9 cellular contexts compared by ENCODE assay signal in genomic region chr4:114040319-114041116, GRCh38.
A peak's percentile ranks its signal among the peaks of the same experiment; 100 is the strongest.
DNase-seq lines count a peak whose midpoint lies in the region; ATAC-seq lines count a peak whose summit lies in the region.
"Had no signal": no experiment of that assay in that cellular context is flagged by ENCODE, and none has a peak within 500 bp of the region (broad histone marks: within the 10 kb centered on the region; RNA-seq: fewer than 3 reads in every experiment).

No MANE protein-coding gene starts in this region.

- H3K4me2 ChIP-seq in mesendoderm (ENCODE audit: low read length), result no peak overlapping the region

- H3K4ac ChIP-seq in mesendoderm (ENCODE audit: low read depth, low read length), result no peak overlapping the region

- H3K23ac ChIP-seq in mesendoderm (ENCODE audit: low read length), result no peak overlapping the region

- H2BK5ac ChIP-seq in mesendoderm (ENCODE audit: low read length), result no peak overlapping the region

- H3K4me3 ChIP-seq in mesendoderm (ENCODE audit: low read length), result no peak overlapping the region
- H3K4me3 ChIP-seq in H7 (ENCODE audit: insufficient read depth, low read depth, low read length), result no peak overlapping the region
- H3K4me3 ChIP-seq: uterus had no signal

- H3K79me2 ChIP-seq in mesendoderm (ENCODE audit: control insufficient read depth, insufficient read depth, low read length), result no peaks in the 10 kb centered on the region

- no peak overlapping the region for H4K5ac ChIP-seq in mesendoderm (ENCODE audit: low read length)

- H3K79me1 ChIP-seq in mesendoderm (ENCODE audit: low read length), result no peaks in the 10 kb centered on the region

- H3K9me3 ChIP-seq in KOPT-K1 (ENCODE audit: insufficient read depth, low read length, poor library complexity, severe bottlenecking), result no peaks in the 10 kb centered on the region
- H3K9me3 ChIP-seq: uterus had no signal

- no peak overlapping the region for H2BK120ac ChIP-seq in mesendoderm (ENCODE audit: low read depth, low read length)

- no peaks in the 10 kb centered on the region for H3K4me1 ChIP-seq in mesendoderm (ENCODE audit: control insufficient read depth, low read depth, low read length)
- H3K4me1 ChIP-seq: uterus had no signal

- no peak overlapping the region for H4K8ac ChIP-seq in mesendoderm (ENCODE audit: low read depth, low read length)

- DNase-seq in mesendoderm, result peak; percentile 15
- no peak for DNase-seq in H7
- no peak for DNase-seq in iPS-NIHi11 (ENCODE audit: low spot score)
- no peak for DNase-seq in pons (ENCODE audit: low spot score)
- DNase-seq in RKO (ENCODE audit: low spot score), result no peak
- DNase-seq: uterus had no signal

- H3K18ac ChIP-seq in mesendoderm (ENCODE audit: low read length), result no peak overlapping the region

- no peak overlapping the region for H2AK5ac ChIP-seq in mesendoderm (ENCODE audit: low read length)

- H3K27ac ChIP-seq in KOPT-K1 (ENCODE audit: low read depth, low read length, poor library complexity, severe bottlenecking), result peak overlapping the region; percentile 39
- no peak overlapping the region for H3K27ac ChIP-seq in mesendoderm (ENCODE audit: low read depth, low read length)
- H3K27ac ChIP-seq: uterus had no signal

- no peak overlapping the region for H3K9ac ChIP-seq in mesendoderm (ENCODE audit: low read length)

- H3K56ac ChIP-seq in mesendoderm (ENCODE audit: low read length), result no peak overlapping the region

- H2BK15ac ChIP-seq in mesendoderm (replicated peaks; ENCODE audit: low read depth), result no peak overlapping the region

- no CpG with 5 or more reads among the region's 3 CpGs for WGBS in mesendoderm (ENCODE audit: extremely low coverage, insufficient coverage, low lambda C conversion rate)

- H3K36me3 ChIP-seq in KOPT-K1 (ENCODE audit: insufficient read depth, low read length) (no peaks in the 10 kb centered on the region), mesendoderm (ENCODE audit: control insufficient read depth, insufficient read depth, low read length) (no peaks in the 10 kb centered on the region), H7 (replicated peaks; ENCODE audit: control insufficient read depth, insufficient read depth, low read length) (no peaks in the 10 kb centered on the region)
- H3K36me3 ChIP-seq: uterus had no signal

- H3K27me3 ChIP-seq in mesendoderm (ENCODE audit: insufficient read depth, low read length, poor library complexity) (no peaks in the 10 kb centered on the region), H7 (ENCODE audit: control insufficient read depth, insufficient read depth, low read length) (no peaks in the 10 kb centered on the region)
- H3K27me3 ChIP-seq: uterus had no signal

- ATAC-seq in GM19023 (IDR thresholded peaks at IDR 0.05; ENCODE audit: unreplicated experiment), result peak; percentile 77
- peak; percentile 96 for ATAC-seq in HG02642 (IDR thresholded peaks at IDR 0.05; ENCODE audit: poor library complexity, unreplicated experiment)
